Comparison of ENCODE assay signal across 14 cellular contexts in the genomic region with DNA sequence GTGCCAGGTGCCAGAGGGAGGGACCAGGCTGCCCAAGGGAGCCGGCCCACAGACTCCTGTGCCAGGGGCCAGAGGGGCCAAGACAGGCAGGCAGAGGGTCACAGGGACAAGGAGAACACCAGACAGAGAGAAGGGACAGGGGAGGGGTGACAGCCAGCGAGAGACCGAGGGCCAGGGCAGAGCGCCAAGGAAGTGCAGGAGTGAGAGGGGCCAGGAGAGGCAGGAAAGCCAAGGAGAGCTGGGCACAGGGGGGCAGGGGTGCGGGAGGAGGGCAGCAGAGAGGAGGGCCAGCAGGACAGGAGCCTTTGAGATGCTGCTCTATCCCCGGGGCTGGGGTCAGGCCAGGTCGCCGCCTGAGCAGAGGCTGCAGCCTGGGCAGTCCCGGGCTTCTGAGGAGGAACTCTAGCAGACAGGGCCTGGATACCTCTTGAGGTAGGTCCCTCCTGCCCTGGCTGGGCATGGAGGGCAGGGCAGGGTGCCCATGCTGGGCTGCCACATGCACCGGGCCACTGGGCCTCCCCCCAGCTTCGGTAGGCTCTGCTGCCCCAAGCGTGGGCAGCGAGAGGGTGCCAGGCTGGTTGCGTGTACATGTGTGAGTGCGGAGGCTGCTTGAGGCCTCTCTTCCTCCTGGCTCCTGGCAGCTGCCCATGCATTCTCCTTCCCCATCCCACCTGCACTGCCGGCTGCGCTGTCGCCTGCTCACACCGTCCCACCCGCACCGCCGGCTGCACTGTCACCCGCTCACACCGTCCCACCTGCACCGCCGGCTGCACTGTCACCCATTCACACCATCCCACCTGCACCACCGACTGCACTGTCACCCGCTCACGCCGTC. TPM values are rescaled to one million over a fixed set of nuclear protein-coding genes. Genes with fewer than 3 reads are reported as not detected.
A peak's percentile ranks its signal among the peaks of the same experiment; 100 is the strongest.
DNase-seq lines count a peak whose midpoint lies in the region; ATAC-seq and TF ChIP-seq lines count a peak whose summit lies in the region.
"Had no signal": no experiment of that assay in that cellular context is flagged by ENCODE, and none has a peak within 500 bp of the region (broad histone marks: within the 10 kb centered on the region; RNA-seq: fewer than 3 reads in every experiment).

No MANE protein-coding gene starts in this region.

- TF ChIP-seq CTCF in MCF 10A (IDR thresholded peaks at IDR 0.05; ENCODE audit: unreplicated experiment) (no peak), mammary epithelial cell (conservative IDR thresholded peaks at IDR 0.05 in 1 of 2, IDR thresholded peaks at IDR 0.05 in 1 of 2; ENCODE audit: extremely low read depth in 1 of 2, insufficient read depth in 1 of 2, low read depth in 1 of 2, low read length in 2 of 2) (no peak), neural progenitor cell (IDR thresholded peaks at IDR 0.05) (no peak), vagina (IDR thresholded peaks at IDR 0.05) (no peak), glutamatergic neuron (IDR thresholded peaks at IDR 0.05; ENCODE audit: partially characterized antibody, unreplicated experiment) (no peak)

- H3K4me1 Mint-ChIP-seq in MCF 10A (ENCODE audit: insufficient read depth, unreplicated experiment) (peaks cover 27% of the 10 kb centered on the region), neural progenitor cell (peaks cover 28% of the 10 kb centered on the region), glutamatergic neuron (ENCODE audit: low read depth, unreplicated experiment) (no peaks in the 10 kb centered on the region)

- H3K27ac ChIP-seq in mammary epithelial cell (ENCODE audit: insufficient read depth, low read depth, low read length): no peak overlapping the region
- H3K27ac ChIP-seq in esophagus (ENCODE audit: low read depth in 2 of 2, low read length in 1 of 2): peak overlapping the region; percentile 45 to 54
- H3K27ac ChIP-seq in neural progenitor cell: no peak overlapping the region
- peak overlapping the region; percentile 96 for H3K27ac ChIP-seq in vagina
- H3K27ac ChIP-seq: SJCRH30 had no signal

- WGBS in mammary epithelial cell (ENCODE audit: low coverage, missing lambda C conversion rate): 53% methylated on average over 24 of the region's 30 CpGs
- WGBS in esophagus, 2 donors: 76 to 81% methylated on average over 26 to 30 of the region's 30 CpGs

- intact Hi-C loops in MCF 10A (cut with micrococcal nuclease) (no loop called here), mammary epithelial cell (cut with micrococcal nuclease) (no loop called here), vagina (cut with DNase I) (no loop called here)

- no peaks in the 10 kb centered on the region for H3K79me2 ChIP-seq in mammary epithelial cell (ENCODE audit: insufficient read depth, low read length)
- no peaks in the 10 kb centered on the region for H3K79me2 ChIP-seq in neural progenitor cell (ENCODE audit: low read depth)

- POLR2A ChIA-PET in MCF 10A (lab: Yijun Ruan, JAX): interaction anchor here (0.5 kb wide), 1 partner anchor 11 kb away, joined by 3 read pairs; no protein-coding TSS in a partner anchor

- H3F3A ChIP-seq in neural progenitor cell (ENCODE audit: low read depth): no peaks in the 10 kb centered on the region

- H3K9ac ChIP-seq in mammary epithelial cell (ENCODE audit: insufficient read depth, low read length) (no peak overlapping the region), neural progenitor cell (no peak overlapping the region)

- no peaks in the 10 kb centered on the region for H3K27me3 Mint-ChIP-seq in MCF 10A (ENCODE audit: insufficient read depth, unreplicated experiment)
- H3K27me3 Mint-ChIP-seq in neural progenitor cell (ENCODE audit: insufficient read depth, low read depth): peaks cover 12% of the 10 kb centered on the region
- H3K27me3 Mint-ChIP-seq in glutamatergic neuron (ENCODE audit: unreplicated experiment): peaks cover 2% of the 10 kb centered on the region

- H3K4me2 ChIP-seq in mammary epithelial cell (ENCODE audit: insufficient read depth, low read depth, low read length) (no peak overlapping the region), neural progenitor cell (peak overlapping the region; percentile 22)

- ATAC-seq in HG03280 (IDR thresholded peaks at IDR 0.05; ENCODE audit: unreplicated experiment) (no peak), GM19023 (IDR thresholded peaks at IDR 0.05; ENCODE audit: unreplicated experiment) (no peak)

- H2AFZ ChIP-seq in mammary epithelial cell (ENCODE audit: low read depth, low read length): no peak overlapping the region
- no peak overlapping the region for H2AFZ ChIP-seq in neural progenitor cell (replicated peaks)

- no peak overlapping the region for H3K4me3 Mint-ChIP-seq in MCF 10A (ENCODE audit: unreplicated experiment)
- no peak overlapping the region for H3K4me3 Mint-ChIP-seq in neural progenitor cell
- H3K4me3 Mint-ChIP-seq in glutamatergic neuron (ENCODE audit: unreplicated experiment): no peak overlapping the region

- H3K36me3 ChIP-seq in mammary epithelial cell (ENCODE audit: insufficient read depth, low read length) (no peaks in the 10 kb centered on the region), esophagus (ENCODE audit: control insufficient read depth in 2 of 2, insufficient read depth in 2 of 2, low read length in 1 of 2) (no peaks in the 10 kb centered on the region), neural progenitor cell (no peaks in the 10 kb centered on the region), vagina (no peaks in the 10 kb centered on the region)
- H3K36me3 ChIP-seq: SJCRH30 had no signal

- H4K20me1 ChIP-seq in mammary epithelial cell (ENCODE audit: insufficient read depth, low read length) (no peaks in the 10 kb centered on the region), neural progenitor cell (ENCODE audit: low read depth) (no peaks in the 10 kb centered on the region)

- TF ChIP-seq POLR2A in vagina (IDR thresholded peaks at IDR 0.05): no peak

- no peaks in the 10 kb centered on the region for H3K36me3 Mint-ChIP-seq in MCF 10A (ENCODE audit: insufficient read depth, unreplicated experiment)
- no peaks in the 10 kb centered on the region for H3K36me3 Mint-ChIP-seq in neural progenitor cell
- H3K36me3 Mint-ChIP-seq in glutamatergic neuron (ENCODE audit: unreplicated experiment): no peaks in the 10 kb centered on the region

- no peak overlapping the region for H3K4me3 ChIP-seq in mammary epithelial cell (replicated peaks in 1 of 3; ENCODE audit: insufficient read depth in 1 of 3, low read depth in 2 of 3, low read length in 3 of 3)
- no peak overlapping the region for H3K4me3 ChIP-seq in esophagus (ENCODE audit: low read depth in 1 of 2, low read length in 2 of 2)
- H3K4me3 ChIP-seq in neural progenitor cell: no peak overlapping the region
- peak overlapping the region; percentile 15 to 31 for H3K4me3 ChIP-seq in vagina
- H3K4me3 ChIP-seq: SJCRH30 had no signal

- DNase-seq in MCF 10A (ENCODE audit: unreplicated experiment) (no peak), mammary epithelial cell (no peak), neural progenitor cell (ENCODE audit: low spot score) (peak; percentile 36), vagina (ENCODE audit: extremely low spot score in 2 of 2) (no peak), glutamatergic neuron (no peak)
- DNase-seq: activated CD4-positive, alpha-beta T cell treated with anti-CD3 and anti-CD28 coated beads, Interleukin-2, amount 50 U/mL, for 48 hours; amniotic stem cell; left cardiac atrium; NCI-H2227 treated with DMSO at 0.1 percent for 48 hours; SJCRH30 had no signal

- no peaks in the 10 kb centered on the region for H3K9me3 Mint-ChIP-seq in MCF 10A (ENCODE audit: unreplicated experiment)
- H3K9me3 Mint-ChIP-seq in neural progenitor cell: no peaks in the 10 kb centered on the region
- no peaks in the 10 kb centered on the region for H3K9me3 Mint-ChIP-seq in glutamatergic neuron (ENCODE audit: unreplicated experiment)

- H3K27me3 ChIP-seq in mammary epithelial cell (ENCODE audit: insufficient read depth, low read length): no peaks in the 10 kb centered on the region
- H3K27me3 ChIP-seq in esophagus (ENCODE audit: control insufficient read depth in 1 of 2, insufficient read depth in 2 of 2, low read length in 2 of 2): no peaks in the 10 kb centered on the region
- peaks cover 19% of the 10 kb centered on the region for H3K27me3 ChIP-seq in neural progenitor cell
- H3K27me3 ChIP-seq in vagina: no peaks in the 10 kb centered on the region

- no peaks in the 10 kb centered on the region for H3K9me3 ChIP-seq in mammary epithelial cell (replicated peaks; ENCODE audit: insufficient read depth, low read length)
- H3K9me3 ChIP-seq in esophagus (ENCODE audit: control insufficient read depth in 2 of 2, insufficient read depth in 1 of 2, low read depth in 1 of 2, low read length in 1 of 2): no peaks in the 10 kb centered on the region
- H3K9me3 ChIP-seq in neural progenitor cell (ENCODE audit: low read depth): no peaks in the 10 kb centered on the region
- H3K9me3 ChIP-seq in vagina: no peaks in the 10 kb centered on the region
- H3K9me3 ChIP-seq: SJCRH30 had no signal

- peak overlapping the region; percentile 73 for H3K27ac Mint-ChIP-seq in MCF 10A (ENCODE audit: low read depth, unreplicated experiment)
- peak overlapping the region; percentile 37 for H3K27ac Mint-ChIP-seq in neural progenitor cell
- H3K27ac Mint-ChIP-seq in glutamatergic neuron (ENCODE audit: unreplicated experiment): no peak overlapping the region

- in situ Hi-C loops in mammary epithelial cell (cut with MboI; ENCODE audit: low sequenced_read_pairs in 2 of 2): no loop called here

- BruUV-seq in MCF 10A (replicated peaks; lab: Mats Ljungman, UMichigan) (no TSS peak), mammary epithelial cell (replicated peaks; lab: Mats Ljungman, UMichigan) (no TSS peak)

- H3K4me1 ChIP-seq in mammary epithelial cell (ENCODE audit: insufficient read depth, low read length): peaks cover 22% of the 10 kb centered on the region
- H3K4me1 ChIP-seq in esophagus (ENCODE audit: control insufficient read depth in 2 of 2, insufficient read depth in 2 of 2, low read length in 1 of 2): peaks cover 11 to 21% of the 10 kb centered on the region in 2 donors
- H3K4me1 ChIP-seq in neural progenitor cell: peaks cover 15% of the 10 kb centered on the region
- H3K4me1 ChIP-seq in vagina: peaks cover 69% of the 10 kb centered on the region

- dilution Hi-C loops in mammary epithelial cell (cut with HindIII; ENCODE audit: low sequenced_read_pairs): no loop called here

- CTCF ChIA-PET in MCF 10A (lab: Yijun Ruan, JAX): interaction anchor here (0.6 to 0.9 kb wide), 2 partner anchors 139 to 171 kb away, joined by 3 read pairs; no protein-coding TSS in a partner anchor
- CTCF ChIA-PET in mammary epithelial cell (lab: Charles Lee; ENCODE audit: low non-redundant PET): no interaction called here

RNA-seq across cellular contexts. Expression of gene LSP1, which starts 12.2 kb away (rescaled TPM):
- 3.3 and 3.7 TPM in 2 replicates for total RNA-seq in MCF 10A (2022)
- 1 to 10 TPM in 1 of 2 donors, under 1 TPM in 1; 0.17 to 2.0 TPM for total RNA-seq in mammary epithelial cell
- polyA plus RNA-seq in mammary epithelial cell: not detected
- not detected for polyA minus RNA-seq in mammary epithelial cell
- polyA plus RNA-seq in esophagus: 100 to 1,000 TPM in 1 of 2 donors, 10 to 100 TPM in 1; 23.7 to 130 TPM
- total RNA-seq in neural progenitor cell (ENCODE audit: low replicate concordance): not detected in 2 replicates
- 32.7 TPM for total RNA-seq in vagina
- 2.5 TPM for total RNA-seq in glutamatergic neuron (ENCODE audit: unreplicated experiment)

RNA-seq across cellular contexts. Expression of gene TNNI2, which starts 26.3 kb away (rescaled TPM):
- total RNA-seq in MCF 10A (2022) (43.3 and 77.7 TPM in 2 replicates), mammary epithelial cell (10 to 100 TPM in 1 of 2 donors, 1 to 10 TPM in 1; 8.8 to 44.7 TPM), neural progenitor cell (ENCODE audit: low replicate concordance) (1.2 and 2.6 TPM in 2 replicates), vagina (not detected), glutamatergic neuron (ENCODE audit: unreplicated experiment) (not detected)
- polyA plus RNA-seq in mammary epithelial cell (34.8 TPM), esophagus (100 to 1,000 TPM in 1 of 2 donors, 1 to 10 TPM in 1; 9.8 to 166 TPM)
- 4.3 TPM for polyA minus RNA-seq in mammary epithelial cell
- total RNA-seq: temporal lobe had no signal

RNA-seq across cellular contexts. Expression of gene PRR33, which starts 26.6 kb away (rescaled TPM):
- not detected in 2 replicates for total RNA-seq in MCF 10A (2022)
- not detected for total RNA-seq in mammary epithelial cell
- polyA plus RNA-seq in mammary epithelial cell: not detected
- polyA minus RNA-seq in mammary epithelial cell: not detected
- under 1 TPM; 0.02 to 0.43 TPM for polyA plus RNA-seq in esophagus
- total RNA-seq in neural progenitor cell (ENCODE audit: low replicate concordance): not detected in 2 replicates
- total RNA-seq in vagina: not detected
- not detected for total RNA-seq in glutamatergic neuron (ENCODE audit: unreplicated experiment)
- total RNA-seq: temporal lobe had no signal

RNA-seq across cellular contexts. Expression of gene SYT8, which starts 30.3 kb away (rescaled TPM):
- 141 and 308 TPM in 2 replicates for total RNA-seq in MCF 10A (2022)
- total RNA-seq in mammary epithelial cell: 100 to 1,000 TPM; 103 to 209 TPM
- polyA plus RNA-seq in mammary epithelial cell: 57.2 TPM
- 4.9 TPM for polyA minus RNA-seq in mammary epithelial cell
- polyA plus RNA-seq in esophagus: 100 to 1,000 TPM in 1 of 2 donors, 10 to 100 TPM in 1; 38.9 to 360 TPM
- total RNA-seq in neural progenitor cell (ENCODE audit: low replicate concordance): not detected in 2 replicates
- 1.2 TPM for total RNA-seq in vagina
- not detected for total RNA-seq in glutamatergic neuron (ENCODE audit: unreplicated experiment)
- total RNA-seq: left cardiac atrium, temporal lobe had no signal

RNA-seq across cellular contexts. Expression of gene TNNT3, which starts 54.5 kb away (rescaled TPM):
- total RNA-seq in MCF 10A (2022) (not detected in 2 replicates), mammary epithelial cell (not detected), neural progenitor cell (ENCODE audit: low replicate concordance) (0.40 and 0.92 TPM in 2 replicates), vagina (20.4 TPM), glutamatergic neuron (ENCODE audit: unreplicated experiment) (not detected)
- polyA plus RNA-seq in mammary epithelial cell (not detected), esophagus (1 to 10 TPM; 1.7 to 7.1 TPM)
- polyA minus RNA-seq in mammary epithelial cell: not detected
- total RNA-seq: temporal lobe had no signal

Comparison
In these comparisons a context has a peak if more than half of its experiments do, and no peak if none do; other contexts are left out.
1. H3K27ac ChIP-seq: peak in esophagus (2 of 2) and vagina (single experiment); none in mammary epithelial cell (single experiment) and neural progenitor cell (single experiment).
2. H3K4me3 ChIP-seq: peak in vagina (2 of 2); none in mammary epithelial cell (0 of 3), esophagus (0 of 2) and neural progenitor cell (single experiment).